11 cellular contexts compared by ENCODE assay signal in the genomic region with DNA sequence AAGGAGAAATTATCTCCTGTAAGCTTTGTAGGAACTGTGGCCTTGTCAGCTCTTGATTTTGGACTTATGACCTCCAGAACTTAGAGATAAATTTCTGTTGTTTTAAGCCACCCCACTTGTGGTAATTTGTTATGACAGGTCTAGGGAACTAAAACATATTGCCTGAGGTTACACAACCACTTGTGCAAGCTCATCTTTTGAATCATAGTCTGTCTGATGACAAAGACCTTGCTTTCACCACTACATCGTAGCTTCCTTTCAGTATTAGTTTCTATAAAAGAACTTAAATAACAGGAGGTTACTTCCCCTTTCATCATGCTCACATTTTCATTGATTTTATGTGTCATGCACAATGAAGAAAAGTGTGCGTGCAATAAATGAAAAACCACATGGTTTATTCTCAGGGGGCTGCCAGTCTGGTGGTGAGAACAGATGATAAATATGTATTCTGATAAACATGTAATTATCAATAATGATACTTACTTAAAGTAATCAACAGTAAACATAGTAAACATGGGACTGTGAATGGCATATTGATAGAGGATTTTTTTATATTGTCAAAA.
A peak's percentile ranks its signal among the peaks of the same experiment; 100 is the strongest.
DNase-seq lines count a peak whose midpoint lies in the region; ATAC-seq, FAIRE-seq and TF ChIP-seq lines count a peak whose summit lies in the region.
"Had no signal": no experiment of that assay in that cellular context is flagged by ENCODE, and none has a peak within 500 bp of the region (broad histone marks: within the 10 kb centered on the region; RNA-seq: fewer than 3 reads in every experiment).

No MANE protein-coding gene starts in this region.

- no peak overlapping the region for H3K4me3 ChIP-seq in kidney (ENCODE audit: low read length in 2 of 2)
- H3K4me3 ChIP-seq: ascending aorta had no signal

- no peaks in the 10 kb centered on the region for H3K4me1 ChIP-seq in kidney (ENCODE audit: control insufficient read depth in 1 of 2, insufficient read depth in 1 of 2, low read depth in 1 of 2, low read length in 2 of 2)
- H3K4me1 ChIP-seq: ascending aorta had no signal

- no peaks in the 10 kb centered on the region for H3K36me3 Mint-ChIP-seq in T-helper 2 cell treated with Interferon-gamma antibody and Interleukin-4, amounts not matched to agents 5 μg/mL and 100 μg/mL, for 36 hours (ENCODE audit: low read depth)

- H3K27me3 Mint-ChIP-seq in T-helper 2 cell treated with Interferon-gamma antibody and Interleukin-4, amounts not matched to agents 5 μg/mL and 100 μg/mL, for 36 hours (ENCODE audit: low read depth): no peaks in the 10 kb centered on the region

- ATAC-seq in GM19455 (IDR thresholded peaks at IDR 0.05; ENCODE audit: unreplicated experiment): peak; percentile 68
- ATAC-seq in HG03045 (IDR thresholded peaks at IDR 0.05; ENCODE audit: unreplicated experiment): peak; percentile 80
- ATAC-seq in omental fat pad (ENCODE audit: low FRiP score): peak; percentile 80

- H3K4me3 Mint-ChIP-seq in T-helper 2 cell treated with Interferon-gamma antibody and Interleukin-4, amounts not matched to agents 5 μg/mL and 100 μg/mL, for 36 hours: no peak overlapping the region

- H3K9me3 ChIP-seq in kidney (ENCODE audit: control insufficient read depth in 1 of 2, low read length in 2 of 2): peaks cover 3 to 10% of the 10 kb centered on the region in 2 donors
- H3K9me3 ChIP-seq: ascending aorta had no signal

- no peak for FAIRE-seq in kidney (lab: Jason Lieb, UNC)
- FAIRE-seq in GM19239 (lab: Jason Lieb, UNC): no peak

- peaks cover 48% of the 10 kb centered on the region for H3K9me3 Mint-ChIP-seq in T-helper 2 cell treated with Interferon-gamma antibody and Interleukin-4, amounts not matched to agents 5 μg/mL and 100 μg/mL, for 36 hours

- no peaks in the 10 kb centered on the region for H3K36me3 ChIP-seq in kidney (ENCODE audit: control insufficient read depth in 1 of 2, insufficient read depth in 2 of 2, low read length in 2 of 2)
- H3K36me3 ChIP-seq: ascending aorta had no signal

- DNase-seq in OCI-M1 (lab: John Stamatoyannopoulos, UW) (peak; percentile 86), omental fat pad (ENCODE audit: low spot score) (no peak), kidney (no peak), GM19239 (ENCODE audit: insufficient read length, low spot score) (no peak)
- DNase-seq in stimulated activated naive CD4-positive, alpha-beta T cell treated with Interleukin-2 at 50 U/mL for 16 hours (lab: John Stamatoyannopoulos, UW): no peak
- DNase-seq in T-helper 2 cell treated with Interferon-gamma antibody and Interleukin-4, amounts not matched to agents 5 μg/mL and 100 μg/mL, for 36 hours (ENCODE audit: low spot score): no peak
- DNase-seq: hypothalamus, NCI-H774 had no signal

- intact Hi-C loops in kidney (cut with DNase I): no loop called here

- H3K27ac Mint-ChIP-seq in T-helper 2 cell treated with Interferon-gamma antibody and Interleukin-4, amounts not matched to agents 5 μg/mL and 100 μg/mL, for 36 hours: no peak overlapping the region

- H3K27ac ChIP-seq in kidney (ENCODE audit: low read depth in 2 of 2, low read length in 2 of 2): no peak overlapping the region
- H3K27ac ChIP-seq: ascending aorta had no signal

- no peak overlapping the region for H3K9ac ChIP-seq in kidney (ENCODE audit: low read length in 2 of 2)

- no peaks in the 10 kb centered on the region for H3K4me1 Mint-ChIP-seq in T-helper 2 cell treated with Interferon-gamma antibody and Interleukin-4, amounts not matched to agents 5 μg/mL and 100 μg/mL, for 36 hours (ENCODE audit: low read depth)

- TF ChIP-seq CTCF in omental fat pad (IDR thresholded peaks at IDR 0.05) (no peak), kidney (IDR thresholded peaks at IDR 0.05; ENCODE audit: borderline replicate concordance, extremely low read depth, insufficient read depth) (no peak)
